In the genomic region with DNA sequence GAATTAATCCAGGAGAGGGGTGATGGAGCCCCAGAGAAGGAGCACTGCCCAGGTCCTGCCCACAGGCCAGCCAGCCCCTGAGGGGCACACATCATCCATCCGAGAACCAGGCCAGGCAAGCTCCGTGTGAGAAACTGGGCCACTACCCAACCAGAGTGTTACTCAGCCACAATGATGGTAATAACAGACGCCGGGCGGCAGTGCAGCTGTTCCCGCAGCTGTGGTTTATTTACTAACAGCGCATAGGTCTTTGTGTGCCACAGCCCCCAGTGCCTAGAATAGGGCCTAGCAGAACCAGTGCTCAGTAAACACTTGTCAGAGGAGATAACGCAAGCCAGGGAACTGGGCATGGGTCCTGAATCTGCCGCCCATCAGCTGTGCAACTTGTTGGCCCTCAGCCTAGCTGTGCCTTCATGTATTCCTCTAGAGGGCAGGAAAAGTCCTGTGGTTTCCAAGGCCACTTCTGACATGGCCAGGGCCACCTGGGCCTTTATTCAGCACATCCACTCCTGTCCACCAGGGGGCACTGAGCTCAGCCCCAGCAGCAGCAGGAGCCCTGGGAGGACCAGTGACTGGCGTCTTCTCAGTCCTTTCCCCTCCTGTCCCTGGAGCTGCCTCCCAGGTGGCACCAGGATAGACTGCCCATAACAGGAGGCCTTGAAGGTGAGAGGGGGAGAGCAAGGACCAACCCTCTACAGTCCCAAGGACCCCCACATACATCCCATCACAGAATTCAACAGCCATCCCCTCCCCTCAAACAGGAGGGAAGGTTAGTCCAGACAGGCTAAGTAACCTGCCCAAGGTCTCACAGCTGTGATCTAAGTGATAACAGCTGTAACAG, we compare ENCODE assay signal across 8 cellular contexts. TPM values are rescaled to one million over a fixed set of nuclear protein-coding genes. Genes with fewer than 3 reads are reported as not detected.
A peak's percentile ranks its signal among the peaks of the same experiment; 100 is the strongest.
DNase-seq lines count a peak whose midpoint lies in the region; ATAC-seq and TF ChIP-seq lines count a peak whose summit lies in the region.

No MANE protein-coding gene starts in this region.

- H3K27ac Mint-ChIP-seq in WTC11 = no peak overlapping the region
- H3K27ac Mint-ChIP-seq in central memory CD8-positive, alpha-beta T cell (ENCODE audit: low read depth) = no peak overlapping the region

- no peaks in the 10 kb centered on the region for H3K9me3 ChIP-seq in liver (ENCODE audit: control insufficient read depth in 4 of 4, low read length in 3 of 4)

- 72% methylated on average over 10 of the region's 10 CpGs for WGBS in liver

- no peak overlapping the region for H3K4me3 ChIP-seq in liver (ENCODE audit: low read depth in 1 of 3, low read length in 3 of 3)

- DNase-seq in NCI-H2081 (lab: John Stamatoyannopoulos, UW) = peak; percentile 55 to 70
- no peak for DNase-seq in NCI-H2081 treated with DMSO at 0.1 percent for 48 hours (lab: John Stamatoyannopoulos, UW)
- peak; percentile 38 for DNase-seq in NCI-H2196 treated with DMSO at 0.1 percent for 48 hours (lab: John Stamatoyannopoulos, UW; ENCODE audit: unreplicated experiment)
- DNase-seq in WTC11 (ENCODE audit: low spot score) = peak; percentile 88
- peak; percentile 48 to 61 for DNase-seq in central memory CD8-positive, alpha-beta T cell (ENCODE audit: low spot score in 2 of 2)
- DNase-seq in stimulated activated CD8-positive, alpha-beta memory T cell treated with anti-CD3 and anti-CD28 coated beads, Interleukin-15, amount 100 ng/mL, for 48 hours (ENCODE audit: low read depth in 2 of 2) = peak; percentile 46 to 58

- H3K9ac ChIP-seq in liver (ENCODE audit: low read depth in 1 of 2, low read length in 2 of 2) = no peak overlapping the region

- ATAC-seq in WTC11 = peak; percentile 44
- ATAC-seq in central memory CD8-positive, alpha-beta T cell (replicated peaks; ENCODE audit: extremely low read depth, poor library complexity, severe bottlenecking) = no peak
- ATAC-seq in HG03469 (IDR thresholded peaks at IDR 0.05; ENCODE audit: unreplicated experiment) = no peak

- peak; percentile 68 to 82 for TF ChIP-seq RAD21 in liver (IDR thresholded peaks at IDR 0.05)

- H3K27ac ChIP-seq in liver (ENCODE audit: low read depth in 1 of 2, low read length in 2 of 2) = no peak overlapping the region

- H3K4me3 Mint-ChIP-seq in WTC11 = peak overlapping the region; percentile 55
- H3K4me3 Mint-ChIP-seq in central memory CD8-positive, alpha-beta T cell = peak overlapping the region; percentile 44

- peaks cover 10 to 31% (median 21%) of the 10 kb centered on the region in 4 donors for H3K4me1 ChIP-seq in liver (ENCODE audit: control insufficient read depth in 4 of 4, insufficient read depth in 4 of 4, low read length in 3 of 4)

- TF ChIP-seq CTCF in WTC11 (IDR thresholded peaks at IDR 0.05) (peak; percentile 88), liver (IDR thresholded peaks at IDR 0.05; ENCODE audit: low read depth, low read length, missing input control) (peak; percentile 79)

- H3K27me3 ChIP-seq in liver (ENCODE audit: control insufficient read depth in 4 of 4, insufficient read depth in 4 of 4, low read length in 3 of 4) = no peaks in the 10 kb centered on the region

- POLR2A ChIA-PET in WTC11 (lab: Charles Lee) = interaction anchor here (0.6 to 1.2 kb wide), 6 partner anchors 61 to 211 kb away, joined by 3 to 6 read pairs (median 4); no protein-coding TSS in a partner anchor

- H3K36me3 ChIP-seq in liver (ENCODE audit: control insufficient read depth in 4 of 4, insufficient read depth in 3 of 4, low read depth in 1 of 4, low read length in 3 of 4) = peaks cover 6 to 16% (median 11%) of the 10 kb centered on the region in 4 donors

- peaks cover 24% of the 10 kb centered on the region for H3K36me3 Mint-ChIP-seq in WTC11
- H3K36me3 Mint-ChIP-seq in central memory CD8-positive, alpha-beta T cell (ENCODE audit: insufficient read depth) = peaks cover 15% of the 10 kb centered on the region

- no peaks in the 10 kb centered on the region for H3K9me3 Mint-ChIP-seq in WTC11
- no peaks in the 10 kb centered on the region for H3K9me3 Mint-ChIP-seq in central memory CD8-positive, alpha-beta T cell

- peaks cover 22% of the 10 kb centered on the region for H3K4me1 Mint-ChIP-seq in WTC11
- peaks cover 53% of the 10 kb centered on the region for H3K4me1 Mint-ChIP-seq in central memory CD8-positive, alpha-beta T cell

- no peaks in the 10 kb centered on the region for H3K27me3 Mint-ChIP-seq in WTC11 (ENCODE audit: low read depth)
- no peaks in the 10 kb centered on the region for H3K27me3 Mint-ChIP-seq in central memory CD8-positive, alpha-beta T cell

- CTCF ChIA-PET in WTC11 (lab: Charles Lee) = interaction anchor here (0.6 to 4.5 kb wide), 83 partner anchors 8 to 662 kb away, joined by 3 to 91 read pairs (median 5); partner anchors contain the start of genes FGFR4, GRK6, LMAN2 and NSD1

TF ChIP-seq in WTC11, 78 proteins besides CTCF, POLR2A, EP300 and RAD21 (continues in another document):
- TF ChIP-seq MAX (CRISPR knock-in tag; IDR thresholded peaks at IDR 0.05) = peak; percentile 67

TF ChIP-seq in liver, 16 proteins besides CTCF, POLR2A, EP300 and RAD21:
- TF ChIP-seq, protein P1, sequence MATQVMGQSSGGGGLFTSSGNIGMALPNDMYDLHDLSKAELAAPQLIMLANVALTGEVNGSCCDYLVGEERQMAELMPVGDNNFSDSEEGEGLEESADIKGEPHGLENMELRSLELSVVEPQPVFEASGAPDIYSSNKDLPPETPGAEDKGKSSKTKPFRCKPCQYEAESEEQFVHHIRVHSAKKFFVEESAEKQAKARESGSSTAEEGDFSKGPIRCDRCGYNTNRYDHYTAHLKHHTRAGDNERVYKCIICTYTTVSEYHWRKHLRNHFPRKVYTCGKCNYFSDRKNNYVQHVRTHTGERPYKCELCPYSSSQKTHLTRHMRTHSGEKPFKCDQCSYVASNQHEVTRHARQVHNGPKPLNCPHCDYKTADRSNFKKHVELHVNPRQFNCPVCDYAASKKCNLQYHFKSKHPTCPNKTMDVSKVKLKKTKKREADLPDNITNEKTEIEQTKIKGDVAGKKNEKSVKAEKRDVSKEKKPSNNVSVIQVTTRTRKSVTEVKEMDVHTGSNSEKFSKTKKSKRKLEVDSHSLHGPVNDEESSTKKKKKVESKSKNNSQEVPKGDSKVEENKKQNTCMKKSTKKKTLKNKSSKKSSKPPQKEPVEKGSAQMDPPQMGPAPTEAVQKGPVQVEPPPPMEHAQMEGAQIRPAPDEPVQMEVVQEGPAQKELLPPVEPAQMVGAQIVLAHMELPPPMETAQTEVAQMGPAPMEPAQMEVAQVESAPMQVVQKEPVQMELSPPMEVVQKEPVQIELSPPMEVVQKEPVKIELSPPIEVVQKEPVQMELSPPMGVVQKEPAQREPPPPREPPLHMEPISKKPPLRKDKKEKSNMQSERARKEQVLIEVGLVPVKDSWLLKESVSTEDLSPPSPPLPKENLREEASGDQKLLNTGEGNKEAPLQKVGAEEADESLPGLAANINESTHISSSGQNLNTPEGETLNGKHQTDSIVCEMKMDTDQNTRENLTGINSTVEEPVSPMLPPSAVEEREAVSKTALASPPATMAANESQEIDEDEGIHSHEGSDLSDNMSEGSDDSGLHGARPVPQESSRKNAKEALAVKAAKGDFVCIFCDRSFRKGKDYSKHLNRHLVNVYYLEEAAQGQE (IDR thresholded peaks at IDR 0.05) = no peak
- TF ChIP-seq, protein P2, sequence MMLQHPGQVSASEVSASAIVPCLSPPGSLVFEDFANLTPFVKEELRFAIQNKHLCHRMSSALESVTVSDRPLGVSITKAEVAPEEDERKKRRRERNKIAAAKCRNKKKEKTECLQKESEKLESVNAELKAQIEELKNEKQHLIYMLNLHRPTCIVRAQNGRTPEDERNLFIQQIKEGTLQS (IDR thresholded peaks at IDR 0.05) = no peak
- TF ChIP-seq YY1 (IDR thresholded peaks at IDR 0.05) = no peak
- no peak for TF ChIP-seq FOXA1 (IDR thresholded peaks at IDR 0.05)
- no peak for TF ChIP-seq FOXA2 (IDR thresholded peaks at IDR 0.05)
- TF ChIP-seq HNF4G (IDR thresholded peaks at IDR 0.05) = no peak
- TF ChIP-seq HNF4A (conservative IDR thresholded peaks at IDR 0.05) = no peak
- no peak for TF ChIP-seq JUND (IDR thresholded peaks at IDR 0.05)
- TF ChIP-seq EGR1 (IDR thresholded peaks at IDR 0.05; ENCODE audit: low read depth in 2 of 2) = no peak
- TF ChIP-seq MAX (IDR thresholded peaks at IDR 0.05) = no peak
- no peak for TF ChIP-seq NR2F2 (IDR thresholded peaks at IDR 0.05)
- TF ChIP-seq RXRA (IDR thresholded peaks at IDR 0.05) = no peak
- no peak for TF ChIP-seq SP1 (IDR thresholded peaks at IDR 0.05)
- no peak for TF ChIP-seq ZBTB33 (IDR thresholded peaks at IDR 0.05)
- TF ChIP-seq GABPA (IDR thresholded peaks at IDR 0.05 in 1 of 2, conservative IDR thresholded peaks at IDR 0.05 in 1 of 2) = no peak
- no peak for TF ChIP-seq TAF1 (conservative IDR thresholded peaks at IDR 0.05)
TF ChIP-seq in liver: peak in this region for 0.

RNA-seq across cellular contexts. Expression of gene MXD3, which starts 2.1 kb away (rescaled TPM):
- total RNA-seq in WTC11 (2021) (16.9 to 25.7 TPM (median 18.8 TPM) in 3 replicates), liver (10 to 100 TPM in 1 of 2 donors, 1 to 10 TPM in 1; 6.0 to 36.8 TPM)
- 1 to 10 TPM; 1.9 to 8.0 TPM for polyA plus RNA-seq in liver

RNA-seq across cellular contexts. Expression of gene PRELID1, which starts 6.0 kb away (rescaled TPM):
- total RNA-seq in WTC11 (2021) (235 to 273 TPM (median 245 TPM) in 3 replicates), liver (10 to 100 TPM; 47.9 to 58.4 TPM)
- polyA plus RNA-seq in liver = 100 to 1,000 TPM; 112 to 200 TPM

RNA-seq across cellular contexts. Expression of gene RAB24, which starts 6.1 kb away (rescaled TPM):
- 37.0 to 40.2 TPM (median 38.0 TPM) in 3 replicates for total RNA-seq in WTC11 (2021)
- total RNA-seq in liver = 10 to 100 TPM in 1 of 2 donors, 1 to 10 TPM in 1; 8.5 to 10.3 TPM
- polyA plus RNA-seq in liver = 10 to 100 TPM; 13.8 to 19.0 TPM

RNA-seq across cellular contexts. Expression of gene LMAN2, which starts 41.9 kb away (rescaled TPM):
- total RNA-seq in WTC11 (2021) (141 to 162 TPM (median 147 TPM) in 3 replicates), liver (100 to 1,000 TPM; 279 to 478 TPM)
- 100 to 1,000 TPM; 243 to 449 TPM for polyA plus RNA-seq in liver

RNA-seq across cellular contexts. Expression of gene RGS14, which starts 48.2 kb away (rescaled TPM):
- total RNA-seq in WTC11 (2021) = 60.4 to 74.6 TPM (median 64.6 TPM) in 3 replicates
- total RNA-seq in liver = 10 to 100 TPM; 10.2 to 53.8 TPM
- polyA plus RNA-seq in liver = 10 to 100 TPM; 30.7 to 35.8 TPM
